ENCODE assay signal across 8 cellular contexts in the genomic region with DNA sequence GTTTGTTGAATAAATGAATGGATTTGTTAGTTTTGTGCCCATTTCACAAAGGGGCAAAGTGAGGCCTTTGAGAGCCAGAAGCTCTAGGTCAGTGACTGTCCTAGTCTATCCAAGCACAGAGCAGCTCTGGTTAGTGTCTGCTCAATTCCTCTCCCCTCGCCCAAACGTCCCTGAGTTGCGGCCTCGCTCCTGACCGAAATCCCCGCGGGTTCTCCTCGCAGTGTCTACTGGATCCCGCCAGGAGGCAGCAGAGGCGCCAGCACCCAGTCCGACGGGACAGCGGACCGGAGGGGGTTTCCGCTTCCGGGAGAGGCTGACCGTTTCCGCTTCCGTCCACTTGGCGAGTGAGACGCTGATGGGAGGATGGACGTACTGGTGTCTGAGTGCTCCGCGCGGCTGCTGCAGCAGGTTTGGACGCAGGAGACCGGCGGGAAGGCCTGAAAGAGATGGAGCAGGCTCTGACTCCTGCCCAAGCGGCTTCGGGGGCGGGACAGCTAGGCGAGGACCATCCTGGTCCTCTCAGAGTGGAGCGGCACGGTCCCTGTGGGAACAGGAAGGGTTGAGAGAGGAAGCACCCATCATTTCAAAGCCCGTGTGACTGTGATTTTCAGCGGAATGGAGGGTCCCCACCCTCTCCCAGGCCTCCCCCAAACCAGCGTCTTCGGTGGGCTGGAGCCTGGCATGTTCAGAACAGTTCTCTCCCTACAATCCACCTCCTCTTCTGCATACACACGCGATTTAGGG. TPM values are rescaled to one million over a fixed set of nuclear protein-coding genes. Genes with fewer than 3 reads are reported as not detected.
DNase-seq lines count a peak whose midpoint lies in the region; ATAC-seq and TF ChIP-seq lines count a peak whose summit lies in the region.

TSS of gene RARS1 (plus strand) at position 336 of the 744 bp plus-strand sequence. CDS start at position 364, 28 bp downstream.

- H3K27me3 Mint-ChIP-seq in T-helper 1 cell treated with Interleukin-12 subunit alpha and Interleukin-12 subunit beta and Interleukin-4 antibody, amounts not matched to agents 30 μg/mL and 1 μg/mL, for 36 hours (ENCODE audit: low read depth): no peaks in the 10 kb centered on the region
- H3K27me3 Mint-ChIP-seq in progenitor cell of endocrine pancreas: no peaks in the 10 kb centered on the region

- H3K9me3 ChIP-seq in left ventricle myocardium inferior (replicated peaks): no peaks in the 10 kb centered on the region

- DNase-seq in NCI-H1694 (lab: John Stamatoyannopoulos, UW) (peak; percentile 80), amygdala (lab: John Stamatoyannopoulos, UW) (peak; percentile 70 to 97 (median 89)), left ventricle myocardium inferior (peak; percentile 94), progenitor cell of endocrine pancreas (ENCODE audit: low spot score, unreplicated experiment) (peak; percentile 86), ureter (ENCODE audit: low spot score) (peak; percentile 94)

- no peaks in the 10 kb centered on the region for H3K27me3 ChIP-seq in left ventricle myocardium inferior (ENCODE audit: low read depth)

- intact Hi-C loops in left ventricle myocardium inferior (cut with micrococcal nuclease): no loop called here

- ATAC-seq in HG02885 (IDR thresholded peaks at IDR 0.05; ENCODE audit: poor library complexity, unreplicated experiment): peak; percentile 83

- TF ChIP-seq POLR2A in GM15510 (IDR thresholded peaks at IDR 0.05; ENCODE audit: borderline replicate concordance, extremely low read depth, insufficient read length): peak; percentile 93

- no peaks in the 10 kb centered on the region for H3K9me3 Mint-ChIP-seq in T-helper 1 cell treated with Interleukin-12 subunit alpha and Interleukin-12 subunit beta and Interleukin-4 antibody, amounts not matched to agents 30 μg/mL and 1 μg/mL, for 36 hours
- H3K9me3 Mint-ChIP-seq in progenitor cell of endocrine pancreas (ENCODE audit: low read depth): no peaks in the 10 kb centered on the region

- peak within 1 kb of the TSS; percentile 83 for H3K27ac ChIP-seq in left ventricle myocardium inferior (replicated peaks)

- H3K4me3 Mint-ChIP-seq in T-helper 1 cell treated with Interleukin-12 subunit alpha and Interleukin-12 subunit beta and Interleukin-4 antibody, amounts not matched to agents 30 μg/mL and 1 μg/mL, for 36 hours: peak within 1 kb of the TSS; percentile 100
- peak within 1 kb of the TSS; percentile 96 for H3K4me3 Mint-ChIP-seq in progenitor cell of endocrine pancreas (ENCODE audit: low read depth)

- H3K36me3 ChIP-seq in left ventricle myocardium inferior: peaks cover 34% of the 10 kb centered on the region

- TF ChIP-seq CTCF in left ventricle myocardium inferior (IDR thresholded peaks at IDR 0.05; ENCODE audit: borderline replicate concordance) (peak; percentile 99), progenitor cell of endocrine pancreas (IDR thresholded peaks at IDR 0.05; ENCODE audit: unreplicated experiment) (peak; percentile 92)

- peaks cover 15% of the 10 kb centered on the region for H3K36me3 Mint-ChIP-seq in T-helper 1 cell treated with Interleukin-12 subunit alpha and Interleukin-12 subunit beta and Interleukin-4 antibody, amounts not matched to agents 30 μg/mL and 1 μg/mL, for 36 hours (ENCODE audit: low read depth)
- H3K36me3 Mint-ChIP-seq in progenitor cell of endocrine pancreas (ENCODE audit: insufficient read depth): peaks cover 11% of the 10 kb centered on the region

- H3K27ac Mint-ChIP-seq in T-helper 1 cell treated with Interleukin-12 subunit alpha and Interleukin-12 subunit beta and Interleukin-4 antibody, amounts not matched to agents 30 μg/mL and 1 μg/mL, for 36 hours: peak within 1 kb of the TSS; percentile 95
- peak within 1 kb of the TSS; percentile 96 for H3K27ac Mint-ChIP-seq in progenitor cell of endocrine pancreas

- H3K4me3 ChIP-seq in left ventricle myocardium inferior: peak within 1 kb of the TSS; percentile 98

- H3K4me1 Mint-ChIP-seq in T-helper 1 cell treated with Interleukin-12 subunit alpha and Interleukin-12 subunit beta and Interleukin-4 antibody, amounts not matched to agents 30 μg/mL and 1 μg/mL, for 36 hours (ENCODE audit: low read depth): peaks cover 35% of the 10 kb centered on the region
- H3K4me1 Mint-ChIP-seq in progenitor cell of endocrine pancreas (ENCODE audit: low read depth): peaks cover 8% of the 10 kb centered on the region

- peaks cover 19% of the 10 kb centered on the region for H3K4me1 ChIP-seq in left ventricle myocardium inferior

RNA-seq across cellular contexts. Expression of gene RARS1, which starts in this region (rescaled TPM):
- 48.0 TPM for total RNA-seq in left ventricle myocardium inferior
- total RNA-seq in progenitor cell of endocrine pancreas: 94.6 and 102 TPM in 2 replicates
- total RNA-seq in ureter: 78.3 TPM

Comparison
In these comparisons a context has a peak if more than half of its experiments do, and no peak if none do; other contexts are left out.
1. Peak in every context shown above with its lines: DNase-seq, ATAC-seq, H3K4me3 ChIP-seq and H3K27ac ChIP-seq.